In genomic region chr1:81237531-81238528, GRCh38 we compare ENCODE assay signal across 12 cellular contexts.
A peak's percentile ranks its signal among the peaks of the same experiment; 100 is the strongest.
DNase-seq lines count a peak whose midpoint lies in the region; ATAC-seq and TF ChIP-seq lines count a peak whose summit lies in the region.
"Had no signal": no experiment of that assay in that cellular context is flagged by ENCODE, and none has a peak within 500 bp of the region (broad histone marks: within the 10 kb centered on the region; RNA-seq: fewer than 3 reads in every experiment).

No MANE protein-coding gene starts in this region.

- no peak overlapping the region for H4K8ac ChIP-seq in mesendoderm (ENCODE audit: low read depth, low read length)

- TF ChIP-seq CTCF in BE2C (IDR thresholded peaks at IDR 0.05; ENCODE audit: low read depth, low read length) (no peak), brain (conservative IDR thresholded peaks at IDR 0.05) (no peak)

- no peak overlapping the region for H3K27ac Mint-ChIP-seq in brain
- H3K27ac Mint-ChIP-seq: activated CD4-positive, alpha-beta T cell treated with anti-CD3 and anti-CD28 coated beads for 36 hours had no signal

- no peak overlapping the region for H3K23ac ChIP-seq in mesendoderm (ENCODE audit: low read length)

- peaks cover 32% of the 10 kb centered on the region for H3K4me1 Mint-ChIP-seq in brain
- H3K4me1 Mint-ChIP-seq: activated CD4-positive, alpha-beta T cell treated with anti-CD3 and anti-CD28 coated beads for 36 hours had no signal

- H3K36me3 ChIP-seq in BE2C (no peaks in the 10 kb centered on the region), HUES48 (ENCODE audit: control insufficient read depth, insufficient read depth, low read length) (no peaks in the 10 kb centered on the region), mesendoderm (ENCODE audit: control insufficient read depth, insufficient read depth, low read length) (no peaks in the 10 kb centered on the region)
- H3K36me3 ChIP-seq: tibial nerve had no signal

- peak overlapping the region in 4 of 5 experiments; percentile 53 to 74 (median 67) for H3K4me3 Mint-ChIP-seq in brain
- H3K4me3 Mint-ChIP-seq: activated CD4-positive, alpha-beta T cell treated with anti-CD3 and anti-CD28 coated beads for 36 hours had no signal

- ATAC-seq in GM19467 (IDR thresholded peaks at IDR 0.05; ENCODE audit: unreplicated experiment) (no peak), esophagus mucosa (no peak)
- ATAC-seq: activated CD4-positive, alpha-beta T cell treated with anti-CD3 and anti-CD28 coated beads for 36 hours; sciatic nerve had no signal

- H3K56ac ChIP-seq in mesendoderm (ENCODE audit: low read length): no peak overlapping the region

- H3K27ac ChIP-seq in HUES48 (ENCODE audit: low read depth, low read length) (peak overlapping the region; percentile 81), mesendoderm (ENCODE audit: low read depth, low read length) (no peak overlapping the region)
- H3K27ac ChIP-seq: tibial nerve had no signal

- no peak overlapping the region for H3K4ac ChIP-seq in mesendoderm (ENCODE audit: low read depth, low read length)

- no CpG with 5 or more reads among the region's 11 CpGs for WGBS in mesendoderm (ENCODE audit: extremely low coverage, insufficient coverage, low lambda C conversion rate)

- H3K9me3 Mint-ChIP-seq in brain: no peaks in the 10 kb centered on the region

- H3K4me3 ChIP-seq in BE2C (ENCODE audit: low read depth, low read length) (peak overlapping the region; percentile 35), HUES48 (ENCODE audit: low read depth, low read length) (peak overlapping the region; percentile 17), mesendoderm (ENCODE audit: low read length) (no peak overlapping the region)

- H4K5ac ChIP-seq in mesendoderm (ENCODE audit: low read length): no peak overlapping the region

- peak overlapping the region; percentile 57 for H2BK15ac ChIP-seq in mesendoderm (replicated peaks; ENCODE audit: low read depth)

- H3K36me3 Mint-ChIP-seq in brain: no peaks in the 10 kb centered on the region

- H2BK120ac ChIP-seq in mesendoderm (ENCODE audit: low read depth, low read length): no peak overlapping the region

- no peak overlapping the region for H3K18ac ChIP-seq in mesendoderm (ENCODE audit: low read length)

- DNase-seq in BE2C: no peak
- no peak for DNase-seq in mesendoderm
- DNase-seq in KG1 (lab: John Stamatoyannopoulos, UW): no peak
- DNase-seq in effector CD8-positive, alpha-beta T cell (lab: John Stamatoyannopoulos, UW): no peak
- DNase-seq: activated CD4-positive, alpha-beta T cell treated with anti-CD3 and anti-CD28 coated beads for 36 hours; NCI-H1436 treated with DMSO at 0.1 percent for 48 hours had no signal

- no peaks in the 10 kb centered on the region for H3K79me2 ChIP-seq in mesendoderm (ENCODE audit: control insufficient read depth, insufficient read depth, low read length)

- no peak overlapping the region for H2AK5ac ChIP-seq in mesendoderm (ENCODE audit: low read length)

- H3K4me1 ChIP-seq in BE2C: no peaks in the 10 kb centered on the region
- H3K4me1 ChIP-seq in HUES48 (ENCODE audit: control insufficient read depth, insufficient read depth, low read length): peaks cover 68% of the 10 kb centered on the region
- H3K4me1 ChIP-seq in mesendoderm (ENCODE audit: control insufficient read depth, low read depth, low read length): peaks cover 4% of the 10 kb centered on the region

- H3K9ac ChIP-seq in HUES48 (ENCODE audit: low read depth, low read length): peak overlapping the region; percentile 12; the same call in 1 of the 2 replicates
- no peak overlapping the region for H3K9ac ChIP-seq in mesendoderm (ENCODE audit: low read length)

- H2BK5ac ChIP-seq in mesendoderm (ENCODE audit: low read length): no peak overlapping the region

- H3K27me3 Mint-ChIP-seq in brain: peaks cover 3% of the 10 kb centered on the region
- H3K27me3 Mint-ChIP-seq: activated CD4-positive, alpha-beta T cell treated with anti-CD3 and anti-CD28 coated beads for 36 hours had no signal

- no peak overlapping the region for H3K4me2 ChIP-seq in mesendoderm (ENCODE audit: low read length)

- H3K9me3 ChIP-seq in BE2C (no peaks in the 10 kb centered on the region), HUES48 (ENCODE audit: control insufficient read depth, insufficient read depth, low read length) (no peaks in the 10 kb centered on the region)
- H3K9me3 ChIP-seq: tibial nerve had no signal

- no peaks in the 10 kb centered on the region for H3K79me1 ChIP-seq in mesendoderm (ENCODE audit: low read length)

- H3K27me3 ChIP-seq in BE2C (no peaks in the 10 kb centered on the region), HUES48 (ENCODE audit: control insufficient read depth, insufficient read depth, low read length) (no peaks in the 10 kb centered on the region), mesendoderm (ENCODE audit: insufficient read depth, low read length, poor library complexity) (no peaks in the 10 kb centered on the region)
- H3K27me3 ChIP-seq: tibial nerve had no signal
